26 cellular contexts compared by ENCODE assay signal in genomic region chr4:182932651-182933050, GRCh38.
"Had no signal": no experiment of that assay in that cellular context is flagged by ENCODE, and none has a peak within 500 bp of the region (broad histone marks: within the 10 kb centered on the region; RNA-seq: fewer than 3 reads in every experiment).

No MANE protein-coding gene starts in this region.

- H3K4me2 ChIP-seq: neural progenitor cell had no signal

- H3K79me2 ChIP-seq: parathyroid adenoma had no signal

- ATAC-seq: psoas muscle; right cardiac atrium; right lobe of liver; stimulated activated effector memory CD8-positive, alpha-beta T cell treated with anti-CD3 and anti-CD28 coated beads, Interleukin-12 subunit alpha, Interleukin-12 subunit beta, amount 100 ng/mL, for 72 hours; stimulated activated naive B cell treated with anti-CD40 and anti-IgM and Interleukin-4, amounts not matched to agents 10 μg/mL and 1 μg/mL and 100 μg/mL, for 72 hours had no signal

- H3K4me3 Mint-ChIP-seq: nephron; neural progenitor cell; stimulated activated effector memory CD8-positive, alpha-beta T cell treated with anti-CD3 and anti-CD28 coated beads, Interleukin-12 subunit alpha, Interleukin-12 subunit beta, amount 100 ng/mL, for 72 hours; stimulated activated naive B cell treated with anti-CD40 and anti-IgM and Interleukin-4, amounts not matched to agents 10 μg/mL and 1 μg/mL and 100 μg/mL, for 72 hours; stimulated activated naive CD8-positive, alpha-beta T cell treated with anti-CD3 and anti-CD28 coated beads, Interleukin-15, Interleukin-2, amounts not matched to agents 100 ng/mL and 50 ng/mL, for 24 hours had no signal

- H3K4me1 Mint-ChIP-seq: nephron; neural progenitor cell; stimulated activated effector memory CD8-positive, alpha-beta T cell treated with anti-CD3 and anti-CD28 coated beads, Interleukin-12 subunit alpha, Interleukin-12 subunit beta, amount 100 ng/mL, for 72 hours had no signal

- DNase-seq: occipital lobe; ovary; posterior cingulate gyrus; psoas muscle; right cardiac atrium; right lobe of liver; sigmoid colon; small intestine; stimulated activated CD4-positive, alpha-beta T cell treated with anti-CD3 and anti-CD28 coated beads, Interleukin-15, amount 100 ng/mL, for 24 hours; stimulated activated CD4-positive, alpha-beta T cell treated with anti-CD3 and anti-CD28 coated beads, Interleukin-2, amount 100 ng/mL, for 24 hours; stimulated activated CD4-positive, alpha-beta T cell treated with anti-CD3 and anti-CD28 coated beads, Interleukin-2, amount 100 ng/mL, for 48 hours; stimulated activated CD4-positive, alpha-beta T cell treated with anti-CD3 and anti-CD28 coated beads, Interleukin-4, amount 100 ng/mL, for 24 hours; stimulated activated naive B cell treated with anti-CD40 and anti-IgM and Interleukin-4, amounts not matched to agents 10 μg/mL and 1 μg/mL and 100 μg/mL, for 72 hours; stimulated activated naive CD4-positive, alpha-beta T cell treated with Interleukin-2 at 50 U/mL for 16 hours; stomach; thyroid gland; upper lobe of left lung had no signal

- H2AFZ ChIP-seq: neural progenitor cell, parathyroid adenoma had no signal

- H3K27ac ChIP-seq: neural progenitor cell, ovary, parathyroid adenoma, psoas muscle, right lobe of liver, sigmoid colon, stomach, thoracic aorta, tibial nerve, upper lobe of left lung, vagina had no signal

- H3K4me1 ChIP-seq: neural progenitor cell, parathyroid adenoma, psoas muscle, right lobe of liver, stomach, tibial nerve, upper lobe of left lung, vagina had no signal

- H3K36me3 ChIP-seq: neural progenitor cell, ovary, right lobe of liver, sigmoid colon, stomach, thoracic aorta, thyroid gland, tibial nerve, upper lobe of left lung, vagina had no signal

- H3K27ac Mint-ChIP-seq: nephron; neural progenitor cell; progenitor cell of endocrine pancreas; stimulated activated effector memory CD8-positive, alpha-beta T cell treated with anti-CD3 and anti-CD28 coated beads, Interleukin-12 subunit alpha, Interleukin-12 subunit beta, amount 100 ng/mL, for 72 hours; stimulated activated naive B cell treated with anti-CD40 and anti-IgM and Interleukin-4, amounts not matched to agents 10 μg/mL and 1 μg/mL and 100 μg/mL, for 72 hours; stimulated activated naive CD8-positive, alpha-beta T cell treated with anti-CD3 and anti-CD28 coated beads, Interleukin-15, Interleukin-2, amounts not matched to agents 100 ng/mL and 50 ng/mL, for 24 hours had no signal

- H3K27me3 ChIP-seq: neural progenitor cell, ovary, right lobe of liver, sigmoid colon, stomach, thyroid gland, tibial nerve, upper lobe of left lung, vagina had no signal

- H3K9ac ChIP-seq: neural progenitor cell, parathyroid adenoma had no signal

- H3K9me3 ChIP-seq: ovary, psoas muscle, right lobe of liver, sigmoid colon, stomach, thoracic aorta, thyroid gland, tibial nerve, upper lobe of left lung, vagina had no signal

- H3K4me3 ChIP-seq: neural progenitor cell, ovary, psoas muscle, right lobe of liver, sigmoid colon, stomach, thoracic aorta, thyroid gland, tibial nerve, upper lobe of left lung, vagina had no signal

- H3K9me3 Mint-ChIP-seq: neural progenitor cell; stimulated activated effector memory CD8-positive, alpha-beta T cell treated with anti-CD3 and anti-CD28 coated beads, Interleukin-12 subunit alpha, Interleukin-12 subunit beta, amount 100 ng/mL, for 72 hours; stimulated activated naive B cell treated with anti-CD40 and anti-IgM and Interleukin-4, amounts not matched to agents 10 μg/mL and 1 μg/mL and 100 μg/mL, for 72 hours; stimulated activated naive CD8-positive, alpha-beta T cell treated with anti-CD3 and anti-CD28 coated beads, Interleukin-15, Interleukin-2, amounts not matched to agents 100 ng/mL and 50 ng/mL, for 24 hours had no signal

- H3K36me3 Mint-ChIP-seq: neural progenitor cell; stimulated activated effector memory CD8-positive, alpha-beta T cell treated with anti-CD3 and anti-CD28 coated beads, Interleukin-12 subunit alpha, Interleukin-12 subunit beta, amount 100 ng/mL, for 72 hours; stimulated activated naive B cell treated with anti-CD40 and anti-IgM and Interleukin-4, amounts not matched to agents 10 μg/mL and 1 μg/mL and 100 μg/mL, for 72 hours had no signal
